19 cellular contexts compared by ENCODE assay signal in genomic region chr3:51938780-51939425, GRCh38. TPM values are rescaled to one million over a fixed set of nuclear protein-coding genes. Genes with fewer than 3 reads are reported as not detected.
DNase-seq lines count a peak whose midpoint lies in the region; ATAC-seq and TF ChIP-seq lines count a peak whose summit lies in the region.
"Had no signal": no experiment of that assay in that cellular context is flagged by ENCODE, and none has a peak within 500 bp of the region (broad histone marks: within the 10 kb centered on the region; RNA-seq: fewer than 3 reads in every experiment).

No MANE protein-coding gene starts in this region.

- H3K4me1 ChIP-seq in smooth muscle cell (ENCODE audit: low read depth) (no peaks in the 10 kb centered on the region), BE2C (no peaks in the 10 kb centered on the region; the same call in 1 of the 2 replicates)

- H3K4me3 ChIP-seq in smooth muscle cell (no peak overlapping the region), BE2C (ENCODE audit: low read depth, low read length) (no peak overlapping the region)
- H3K4me3 ChIP-seq: heart left ventricle had no signal

- TF ChIP-seq CTCF in omental fat pad (IDR thresholded peaks at IDR 0.05) (no peak), smooth muscle cell (IDR thresholded peaks at IDR 0.05; ENCODE audit: borderline replicate concordance, insufficient read depth, poor library complexity, severe bottlenecking) (no peak), BE2C (IDR thresholded peaks at IDR 0.05; ENCODE audit: low read depth, low read length) (no peak)

- H3K4me3 Mint-ChIP-seq in stimulated activated naive CD8-positive, alpha-beta T cell treated with anti-CD3 and anti-CD28 coated beads, Interleukin-15, Interleukin-2, amounts not matched to agents 100 ng/mL and 50 ng/mL, for 24 hours: peak overlapping the region; percentile 3
- peak overlapping the region; percentile 18 for H3K4me3 Mint-ChIP-seq in activated naive CD8-positive, alpha-beta T cell treated with anti-CD3 and anti-CD28 coated beads, Interleukin-2, amount 50 U/mL, for 24 hours

- no peak overlapping the region for H3K27ac ChIP-seq in smooth muscle cell (ENCODE audit: low read depth)
- H3K27ac ChIP-seq: heart left ventricle had no signal

- H3K4me1 Mint-ChIP-seq in stimulated activated naive CD8-positive, alpha-beta T cell treated with anti-CD3 and anti-CD28 coated beads, Interleukin-15, Interleukin-2, amounts not matched to agents 100 ng/mL and 50 ng/mL, for 24 hours (ENCODE audit: low read depth): peaks cover 38% of the 10 kb centered on the region
- H3K4me1 Mint-ChIP-seq in activated naive CD8-positive, alpha-beta T cell treated with anti-CD3 and anti-CD28 coated beads, Interleukin-2, amount 50 U/mL, for 24 hours: peaks cover 32% of the 10 kb centered on the region

- H3K4me2 ChIP-seq in smooth muscle cell: no peak overlapping the region

- peak overlapping the region; percentile 66 for H3K27ac Mint-ChIP-seq in stimulated activated naive CD8-positive, alpha-beta T cell treated with anti-CD3 and anti-CD28 coated beads, Interleukin-15, Interleukin-2, amounts not matched to agents 100 ng/mL and 50 ng/mL, for 24 hours
- peak overlapping the region; percentile 17 for H3K27ac Mint-ChIP-seq in activated naive CD8-positive, alpha-beta T cell treated with anti-CD3 and anti-CD28 coated beads, Interleukin-2, amount 50 U/mL, for 24 hours

- H3K79me2 ChIP-seq in smooth muscle cell (ENCODE audit: low read depth): peaks cover 24% of the 10 kb centered on the region

- H3K27me3 Mint-ChIP-seq in stimulated activated naive CD8-positive, alpha-beta T cell treated with anti-CD3 and anti-CD28 coated beads, Interleukin-15, Interleukin-2, amounts not matched to agents 100 ng/mL and 50 ng/mL, for 24 hours: no peaks in the 10 kb centered on the region
- no peaks in the 10 kb centered on the region for H3K27me3 Mint-ChIP-seq in activated naive CD8-positive, alpha-beta T cell treated with anti-CD3 and anti-CD28 coated beads, Interleukin-2, amount 50 U/mL, for 24 hours
- H3K27me3 Mint-ChIP-seq: effector memory CD8-positive, alpha-beta T cell had no signal

- no peaks in the 10 kb centered on the region for H3K36me3 ChIP-seq in smooth muscle cell (ENCODE audit: low read depth)
- H3K36me3 ChIP-seq in BE2C: peaks cover 23% of the 10 kb centered on the region

- no peaks in the 10 kb centered on the region for H4K20me1 ChIP-seq in smooth muscle cell (ENCODE audit: low read depth)

- no peak overlapping the region for H2AFZ ChIP-seq in smooth muscle cell (ENCODE audit: low read depth)

- no peak for DNase-seq in stimulated activated naive CD8-positive, alpha-beta T cell treated with anti-CD3 and anti-CD28 coated beads, Interleukin-15, Interleukin-2, amounts not matched to agents 100 U/mL and 50 U/mL, for 24 hours
- DNase-seq in activated naive CD8-positive, alpha-beta T cell treated with anti-CD3 and anti-CD28 coated beads, Interleukin-2, amount 50 U/mL, for 24 hours: no peak
- DNase-seq in omental fat pad (ENCODE audit: low spot score) (peak; percentile 0), smooth muscle cell (lab: John Stamatoyannopoulos, UW; ENCODE audit: unreplicated experiment) (no peak), DMS53 (lab: John Stamatoyannopoulos, UW) (no peak), BE2C (no peak)
- DNase-seq: activated CD4-positive, alpha-beta T cell treated with anti-CD3 and anti-CD28 coated beads for 48 hours; anterior cingulate cortex; effector memory CD8-positive, alpha-beta T cell; GDM1; mammary epithelial cell; NCI-H2029 treated with DMSO at 0.1 percent for 48 hours; NCI-H748 treated with DMSO at 0.1 percent for 48 hours; SK-N-SH had no signal

- H3K9me3 ChIP-seq in smooth muscle cell (replicated peaks; ENCODE audit: low read depth) (no peaks in the 10 kb centered on the region), BE2C (no peaks in the 10 kb centered on the region)
- H3K9me3 ChIP-seq: heart left ventricle, SK-N-SH had no signal

- no peaks in the 10 kb centered on the region for H3K27me3 ChIP-seq in smooth muscle cell (ENCODE audit: low read depth)
- no peaks in the 10 kb centered on the region for H3K27me3 ChIP-seq in BE2C
- H3K27me3 ChIP-seq: heart left ventricle had no signal

- WGBS in smooth muscle cell (ENCODE audit: low lambda C conversion rate): 93% methylated on average over 9 of the region's 9 CpGs

- no peaks in the 10 kb centered on the region for H3K9me3 Mint-ChIP-seq in stimulated activated naive CD8-positive, alpha-beta T cell treated with anti-CD3 and anti-CD28 coated beads, Interleukin-15, Interleukin-2, amounts not matched to agents 100 ng/mL and 50 ng/mL, for 24 hours
- no peaks in the 10 kb centered on the region for H3K9me3 Mint-ChIP-seq in activated naive CD8-positive, alpha-beta T cell treated with anti-CD3 and anti-CD28 coated beads, Interleukin-2, amount 50 U/mL, for 24 hours
- H3K9me3 Mint-ChIP-seq: effector memory CD8-positive, alpha-beta T cell had no signal

- H3K9ac ChIP-seq in smooth muscle cell (ENCODE audit: low read depth): no peak overlapping the region
- H3K9ac ChIP-seq: SK-N-SH had no signal

- no peak for ATAC-seq in stimulated activated naive CD8-positive, alpha-beta T cell treated with anti-CD3 and anti-CD28 coated beads, Interleukin-15, Interleukin-2, amounts not matched to agents 100 U/mL and 50 U/mL, for 24 hours
- ATAC-seq in activated naive CD8-positive, alpha-beta T cell treated with anti-CD3 and anti-CD28 coated beads, Interleukin-2, amount 50 U/mL, for 24 hours: no peak
- ATAC-seq in omental fat pad (ENCODE audit: low FRiP score) (no peak), HG03039 (IDR thresholded peaks at IDR 0.05; ENCODE audit: unreplicated experiment) (no peak)
- ATAC-seq: effector memory CD8-positive, alpha-beta T cell; heart left ventricle; Panc1 had no signal

- peaks cover 63% of the 10 kb centered on the region for H3K36me3 Mint-ChIP-seq in stimulated activated naive CD8-positive, alpha-beta T cell treated with anti-CD3 and anti-CD28 coated beads, Interleukin-15, Interleukin-2, amounts not matched to agents 100 ng/mL and 50 ng/mL, for 24 hours (ENCODE audit: low read depth)
- peaks cover 26% of the 10 kb centered on the region for H3K36me3 Mint-ChIP-seq in activated naive CD8-positive, alpha-beta T cell treated with anti-CD3 and anti-CD28 coated beads, Interleukin-2, amount 50 U/mL, for 24 hours (ENCODE audit: low read depth)

- no peaks in the 10 kb centered on the region for H3F3A ChIP-seq in smooth muscle cell (ENCODE audit: low read depth)

RNA-seq across cellular contexts. Expression of gene RRP9, which starts 2.8 kb away (rescaled TPM):
- total RNA-seq in omental fat pad (10 to 100 TPM; 19.2 to 55.8 (median 21.3) TPM), smooth muscle cell (10.0 and 13.1 TPM in 2 replicates)
- polyA plus RNA-seq in smooth muscle cell: 21.2 and 23.9 TPM in 2 replicates
- 141 TPM for polyA plus RNA-seq in BE2C (2012; ENCODE audit: insufficient read depth, insufficient read length, low read depth)

RNA-seq across cellular contexts. Expression of gene PARP3, which starts 3.3 kb away (rescaled TPM):
- total RNA-seq in omental fat pad (10 to 100 TPM; 19.2 to 23.9 (median 22.8) TPM), smooth muscle cell (7.2 and 15.1 TPM in 2 replicates)
- polyA plus RNA-seq in smooth muscle cell: 10.5 and 12.3 TPM in 2 replicates
- polyA plus RNA-seq in BE2C (2012; ENCODE audit: insufficient read depth, insufficient read length, low read depth): 9.2 TPM

RNA-seq across cellular contexts. Expression of gene GPR62, which starts 16.3 kb away (rescaled TPM):
- total RNA-seq in omental fat pad: under 1 TPM in 3 of 4 donors, not detected in 1; 0.19 to 0.37 (median 0.24) TPM
- total RNA-seq in smooth muscle cell: 0.18 TPM in 1 of 2 replicates, not detected in the other
- 0.09 and 0.52 TPM in 2 replicates for polyA plus RNA-seq in smooth muscle cell
- 1.0 TPM for polyA plus RNA-seq in BE2C (2012; ENCODE audit: insufficient read depth, insufficient read length, low read depth)
- polyA plus RNA-seq: mammary epithelial cell, neural cell had no signal

RNA-seq across cellular contexts. Expression of gene PCBP4, which starts 28.4 kb away (rescaled TPM):
- total RNA-seq in omental fat pad: 10 to 100 TPM; 21.4 to 84.0 (median 23.4) TPM
- total RNA-seq in smooth muscle cell: 42.6 and 51.4 TPM in 2 replicates
- polyA plus RNA-seq in smooth muscle cell: 81.2 and 97.4 TPM in 2 replicates
- 237 TPM for polyA plus RNA-seq in BE2C (2012; ENCODE audit: insufficient read depth, insufficient read length, low read depth)

RNA-seq across cellular contexts. Expression of gene ABHD14B, which starts 34.9 kb away (rescaled TPM):
- total RNA-seq in omental fat pad (10 to 100 TPM; 57.3 to 87.1 (median 80.9) TPM), smooth muscle cell (17.8 and 18.9 TPM in 2 replicates)
- polyA plus RNA-seq in smooth muscle cell: 26.2 and 31.4 TPM in 2 replicates
- polyA plus RNA-seq in BE2C (2012; ENCODE audit: insufficient read depth, insufficient read length, low read depth): 33.3 TPM
